Comparison of ENCODE assay signal across 9 cellular contexts in genomic region chr4:40305329-40306193, GRCh38. TPM values are rescaled to one million over a fixed set of nuclear protein-coding genes. Genes with fewer than 3 reads are reported as not detected.
DNase-seq lines count a peak whose midpoint lies in the region; ATAC-seq and TF ChIP-seq lines count a peak whose summit lies in the region.
"Had no signal": no experiment of that assay in that cellular context is flagged by ENCODE, and none has a peak within 500 bp of the region (broad histone marks: within the 10 kb centered on the region; RNA-seq: fewer than 3 reads in every experiment).

No MANE protein-coding gene starts in this region.

- H3K79me2 ChIP-seq in hepatocyte: no peaks in the 10 kb centered on the region

- H3K27me3 Mint-ChIP-seq in activated CD4-positive, alpha-beta T cell treated with anti-CD3 and anti-CD28 coated beads, Interleukin-2, amount 10 ng/mL, durations not matched to agents 7 days and 5 days: no peaks in the 10 kb centered on the region

- ATAC-seq in GM18909 (IDR thresholded peaks at IDR 0.05; ENCODE audit: poor library complexity, unreplicated experiment) (peak; percentile 62), HG02885 (IDR thresholded peaks at IDR 0.05; ENCODE audit: poor library complexity, unreplicated experiment) (peak; percentile 42), left lung (no peak)

- TF ChIP-seq CTCF in left lung (IDR thresholded peaks at IDR 0.05) (no peak), hepatocyte (IDR thresholded peaks at IDR 0.05; ENCODE audit: poor library complexity) (no peak)

- peak overlapping the region in 1 of 2 donors; percentile 28 for H3K27ac ChIP-seq in left lung
- H3K27ac ChIP-seq in hepatocyte: no peak overlapping the region

- H3K4me3 Mint-ChIP-seq in activated CD4-positive, alpha-beta T cell treated with anti-CD3 and anti-CD28 coated beads, Interleukin-2, amount 10 ng/mL, durations not matched to agents 7 days and 5 days: peak overlapping the region; percentile 33

- H3K9me3 ChIP-seq in left lung (no peaks in the 10 kb centered on the region), hepatocyte (ENCODE audit: low read depth) (no peaks in the 10 kb centered on the region)

- peaks cover 22% of the 10 kb centered on the region for H3K36me3 Mint-ChIP-seq in activated CD4-positive, alpha-beta T cell treated with anti-CD3 and anti-CD28 coated beads, Interleukin-2, amount 10 ng/mL, durations not matched to agents 7 days and 5 days (ENCODE audit: low read depth)

- 86% methylated on average over 14 of the region's 14 CpGs for WGBS in hepatocyte (ENCODE audit: low lambda C conversion rate, missing lambda C conversion rate)

- intact Hi-C loops in left lung (cut with DNase I): loop anchor here in 1 of 2 donors (10.0 kb wide), 1 partner anchor 151 kb away; no protein-coding TSS in a partner anchor

- H3K4me1 Mint-ChIP-seq in activated CD4-positive, alpha-beta T cell treated with anti-CD3 and anti-CD28 coated beads, Interleukin-2, amount 10 ng/mL, durations not matched to agents 7 days and 5 days: peaks cover 92% of the 10 kb centered on the region

- peaks cover 10% of the 10 kb centered on the region for H3K9me3 Mint-ChIP-seq in activated CD4-positive, alpha-beta T cell treated with anti-CD3 and anti-CD28 coated beads, Interleukin-2, amount 10 ng/mL, durations not matched to agents 7 days and 5 days

- H3K4me1 ChIP-seq in left lung (peaks cover 0 to 45% of the 10 kb centered on the region in 2 donors), hepatocyte (ENCODE audit: insufficient read depth) (no peaks in the 10 kb centered on the region)

- H3K4me2 ChIP-seq in hepatocyte: no peak overlapping the region

- POLR2A ChIA-PET in activated CD4-positive, alpha-beta T cell treated with anti-CD3 and anti-CD28 coated beads, Interleukin-2, amount 10 ng/mL, durations not matched to agents 7 days and 5 days (lab: Charles Lee): no interaction called here

- H3K9me2 ChIP-seq in hepatocyte (replicated peaks; ENCODE audit: insufficient read depth): no peaks in the 10 kb centered on the region

- DNase-seq in activated CD4-positive, alpha-beta T cell treated with anti-CD3 and anti-CD28 coated beads, Interleukin-2, amount 10 ng/mL, durations not matched to agents 7 days and 5 days: peak; percentile 35
- DNase-seq in stimulated activated CD8-positive, alpha-beta memory T cell treated with anti-CD3 and anti-CD28 coated beads, Interleukin-12 subunit alpha, Interleukin-12 subunit beta, amount 100 ng/mL, for 24 hours (ENCODE audit: extremely low read depth): peak; percentile 32
- no peak for DNase-seq in inferior parietal cortex (ENCODE audit: extremely low spot score)
- DNase-seq in retina: no peak
- DNase-seq in left lung: no peak
- DNase-seq in hepatocyte (ENCODE audit: low spot score): no peak

- H3K27me3 ChIP-seq in left lung: no peaks in the 10 kb centered on the region
- no peaks in the 10 kb centered on the region for H3K27me3 ChIP-seq in hepatocyte

- no peak overlapping the region for H3K4me3 ChIP-seq in left lung
- no peak overlapping the region for H3K4me3 ChIP-seq in hepatocyte

- H2AFZ ChIP-seq in hepatocyte: no peak overlapping the region

- H3K27ac Mint-ChIP-seq in activated CD4-positive, alpha-beta T cell treated with anti-CD3 and anti-CD28 coated beads, Interleukin-2, amount 10 ng/mL, durations not matched to agents 7 days and 5 days: peak overlapping the region; percentile 99

- CTCF ChIA-PET in activated CD4-positive, alpha-beta T cell treated with anti-CD3 and anti-CD28 coated beads, Interleukin-2, amount 10 ng/mL, durations not matched to agents 7 days and 5 days (lab: Charles Lee): interaction anchor here (0.8 to 4.6 kb wide), 8 partner anchors 12 to 174 kb away, joined by 3 to 20 read pairs (median 4); no protein-coding TSS in a partner anchor

- no peaks in the 10 kb centered on the region for H4K20me1 ChIP-seq in hepatocyte (ENCODE audit: insufficient read depth, poor library complexity, severe bottlenecking)

- H3K36me3 ChIP-seq in left lung: no peaks in the 10 kb centered on the region
- H3K36me3 ChIP-seq in hepatocyte (replicated peaks; ENCODE audit: insufficient read depth, low read depth): no peaks in the 10 kb centered on the region

RNA-seq across cellular contexts. Expression of gene CHRNA9, which starts 29.6 kb away (rescaled TPM):
- not detected for total RNA-seq in activated CD4-positive, alpha-beta T cell treated with anti-CD3 and anti-CD28 coated beads, Interleukin-2, amount 10 ng/mL, durations not matched to agents 7 days and 5 days
- total RNA-seq in left lung (not detected), hepatocyte (0.50 and 1.5 TPM in 2 replicates)
- 1.6 TPM in 1 of 2 replicates, not detected in the other for polyA plus RNA-seq in hepatocyte
- total RNA-seq: glomerular endothelial cell had no signal

Comparison
In these comparisons a context has a peak if more than half of its experiments do, and no peak if none do; other contexts are left out.
1. DNase-seq: peak in activated CD4-positive, alpha-beta T cell treated with anti-CD3 and anti-CD28 coated beads, Interleukin-2, amount 10 ng/mL, durations not matched to agents 7 days and 5 days (single experiment) and stimulated activated CD8-positive, alpha-beta memory T cell treated with anti-CD3 and anti-CD28 coated beads, Interleukin-12 subunit alpha, Interleukin-12 subunit beta, amount 100 ng/mL, for 24 hours (single experiment); none in inferior parietal cortex (single experiment), retina (single experiment), left lung (0 of 2) and hepatocyte (single experiment).